ENCODE assay signal across 8 cellular contexts in the genomic region with DNA sequence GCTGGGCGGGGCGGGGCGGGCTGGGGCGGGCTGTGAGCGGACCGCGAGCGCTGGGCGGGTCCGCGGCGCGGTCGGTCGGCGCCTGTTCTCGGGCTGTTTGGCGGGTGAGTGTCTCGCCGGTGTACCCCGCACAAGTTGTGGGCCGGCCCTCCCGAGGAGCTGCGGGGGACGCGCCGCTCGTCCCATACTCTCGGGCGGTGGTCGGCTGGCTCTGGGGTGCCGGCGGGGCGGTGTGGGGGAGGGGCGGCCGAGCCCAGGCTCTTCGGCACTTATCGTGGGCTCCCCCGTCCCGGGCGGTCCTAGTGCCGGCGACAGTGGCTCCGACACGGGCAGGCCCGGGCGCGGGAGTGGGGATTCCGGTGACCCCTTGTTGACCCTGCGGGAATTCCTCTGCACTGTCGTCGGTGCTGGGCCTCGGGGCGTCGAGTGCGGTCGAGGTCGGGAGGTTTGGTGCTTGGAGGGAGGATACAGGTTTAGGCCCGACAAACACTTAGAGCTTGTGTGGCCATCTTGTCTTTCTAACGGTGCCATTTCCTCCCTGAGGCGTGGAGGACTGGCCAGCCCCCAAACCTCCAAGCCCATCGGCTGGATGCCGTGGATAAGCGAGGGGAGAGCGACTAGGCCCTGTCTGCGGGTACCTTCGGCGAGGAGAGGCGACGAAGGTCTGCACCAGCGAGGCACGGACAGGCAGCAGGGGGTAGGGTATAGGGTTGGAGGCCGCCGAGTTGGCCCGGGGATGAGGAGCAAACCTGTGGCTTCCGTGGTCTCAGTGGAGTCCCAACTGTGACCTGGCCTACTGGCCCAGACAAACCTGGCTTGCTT. TPM values are rescaled to one million over a fixed set of nuclear protein-coding genes. Genes with fewer than 3 reads are reported as not detected.
A peak's percentile ranks its signal among the peaks of the same experiment; 100 is the strongest.
DNase-seq lines count a peak whose midpoint lies in the region; ATAC-seq and TF ChIP-seq lines count a peak whose summit lies in the region.

SEPTIN2 (plus strand) TSS at position 47 of the 822 bp plus-strand sequence. CDS start 8,308 bp downstream, outside the sequence.

- under 1% methylated on average over 37 of the region's 76 CpGs for WGBS in prostate gland

- intact Hi-C loops in cardiac septum (cut with DNase I) (loop anchor here (2.0 kb wide), 2 partner anchors 39 to 43 kb away; no protein-coding TSS in a partner anchor), prostate gland (cut with DNase I) (loop anchor here (1.0 to 10.0 kb wide), 4 partner anchors 40 to 319 kb away; partner anchors contain the start of genes ATG4B, FARP2, STK25 and THAP4)

- no peaks in the 10 kb centered on the region for H3K9me3 ChIP-seq in prostate gland

- TF ChIP-seq POLR2A in GM19193 (IDR thresholded peaks at IDR 0.05; ENCODE audit: extremely low read depth, insufficient read depth, insufficient read length): peak; percentile 64
- peak; percentile 85 for TF ChIP-seq POLR2A in prostate gland (IDR thresholded peaks at IDR 0.05)

- peaks cover 67% of the 10 kb centered on the region for H3K4me1 Mint-ChIP-seq in activated naive CD8-positive, alpha-beta T cell (ENCODE audit: low read depth)

- DNase-seq in RPMI7951 (ENCODE audit: low read depth) (peak; percentile 71), cardiac septum (ENCODE audit: low spot score) (no peak), prostate gland (ENCODE audit: low spot score) (peak; percentile 32), 8988T (no peak)

- H3K9me3 Mint-ChIP-seq in activated naive CD8-positive, alpha-beta T cell (ENCODE audit: low read depth): no peaks in the 10 kb centered on the region

- no peaks in the 10 kb centered on the region for H3K36me3 ChIP-seq in prostate gland

- H3K27me3 ChIP-seq in prostate gland (replicated peaks; ENCODE audit: insufficient read depth): no peaks in the 10 kb centered on the region

- no peaks in the 10 kb centered on the region for H3K27me3 Mint-ChIP-seq in activated naive CD8-positive, alpha-beta T cell

- peak within 1 kb of the TSS; percentile 99 for H3K27ac Mint-ChIP-seq in activated naive CD8-positive, alpha-beta T cell

- TF ChIP-seq CTCF in C4-2B (conservative IDR thresholded peaks at IDR 0.05) (no peak), prostate gland (IDR thresholded peaks at IDR 0.05) (no peak)

- H3K4me1 ChIP-seq in prostate gland (replicated peaks): peaks cover 4% of the 10 kb centered on the region

- peaks cover 13% of the 10 kb centered on the region for H3K36me3 Mint-ChIP-seq in activated naive CD8-positive, alpha-beta T cell

- H3K4me3 ChIP-seq in prostate gland: peak within 1 kb of the TSS; percentile 88 to 92

- peak; percentile 19 for ATAC-seq in HG03378 (IDR thresholded peaks at IDR 0.05; ENCODE audit: unreplicated experiment)

- H3K27ac ChIP-seq in C4-2B (peak within 1 kb of the TSS; percentile 94), prostate gland (peak within 1 kb of the TSS; percentile 98)

- H3K4me3 Mint-ChIP-seq in activated naive CD8-positive, alpha-beta T cell: peak within 1 kb of the TSS; percentile 97

RNA-seq across cellular contexts. Expression of gene SEPTIN2, which starts in this region (rescaled TPM):
- total RNA-seq in RPMI7951 (2014; rRNA removed; shearing (Covaris generic)): 451 and 502 TPM in 2 replicates
- total RNA-seq in cardiac septum: 219 TPM
- total RNA-seq in prostate gland: 100 to 1,000 TPM; 202 to 284 TPM

Comparison
In these comparisons a context has a peak if more than half of its experiments do, and no peak if none do; other contexts are left out.
1. DNase-seq: peak in RPMI7951 (single experiment) and prostate gland (single experiment); none in cardiac septum (single experiment) and 8988T (single experiment).